In genomic region chr12:4786795-4787194, GRCh38 we compare ENCODE assay signal across 3 cellular contexts.
TF ChIP-seq lines count a peak whose summit lies in the region.

No MANE protein-coding gene starts in this region.

TF ChIP-seq in SK-N-SH, 30 proteins besides CTCF, POLR2A, EP300 and RAD21 (continued from another document):
- TF ChIP-seq USF2 (IDR thresholded peaks at IDR 0.05; ENCODE audit: borderline replicate concordance, low read depth, low read length) (no peak), TEAD4 (IDR thresholded peaks at IDR 0.05; ENCODE audit: borderline replicate concordance, insufficient read depth) (no peak), MAX (IDR thresholded peaks at IDR 0.05; ENCODE audit: low read depth) (no peak)

TF ChIP-seq in SK-N-SH treated with all-trans-retinoic acid at 6 μM for 48 hours, 23 proteins besides CTCF, POLR2A, EP300 and RAD21 (continued from another document):
- TF ChIP-seq TSHZ2 (CRISPR knock-in tag; IDR thresholded peaks at IDR 0.05) (no peak), SNAI2 (CRISPR knock-in tag; IDR thresholded peaks at IDR 0.05) (no peak), PATZ1 (CRISPR knock-in tag; IDR thresholded peaks at IDR 0.05; ENCODE audit: borderline replicate concordance) (no peak), ZNF8 (CRISPR knock-in tag; IDR thresholded peaks at IDR 0.05) (no peak), PPARA (CRISPR knock-in tag; IDR thresholded peaks at IDR 0.05; ENCODE audit: borderline replicate concordance) (no peak), POU6F1 (CRISPR knock-in tag; IDR thresholded peaks at IDR 0.05; ENCODE audit: borderline replicate concordance, low read depth) (no peak), ZFP3 (CRISPR knock-in tag; IDR thresholded peaks at IDR 0.05) (no peak), OSR1 (CRISPR knock-in tag; IDR thresholded peaks at IDR 0.05) (no peak), ZFP30 (CRISPR knock-in tag; IDR thresholded peaks at IDR 0.05) (no peak), RARB (CRISPR knock-in tag; IDR thresholded peaks at IDR 0.05) (no peak), ESRRG (CRISPR knock-in tag; IDR thresholded peaks at IDR 0.05) (no peak)

TF ChIP-seq in K562, 482 proteins besides CTCF, POLR2A, EP300 and RAD21 (continued from another document):
- TF ChIP-seq ZNF592 (IDR thresholded peaks at IDR 0.05) = no peak
- no peak for TF ChIP-seq THAP7 (CRISPR knock-in tag; IDR thresholded peaks at IDR 0.05)
- TF ChIP-seq SIX5 (IDR thresholded peaks at IDR 0.05; ENCODE audit: borderline replicate concordance in 1 of 2, insufficient read depth in 1 of 2, low read depth in 1 of 2, low read length in 2 of 2) = 0 out of 4 replicates have a peak, but pooled peaks have one; percentile 18 to 25
- no peak for TF ChIP-seq DMBX1 (CRISPR knock-in tag; IDR thresholded peaks at IDR 0.05; ENCODE audit: borderline replicate concordance)
- TF ChIP-seq BMI1 (IDR thresholded peaks at IDR 0.05; ENCODE audit: low read length) = no peak
- no peak for TF ChIP-seq EWSR1 (IDR thresholded peaks at IDR 0.05; ENCODE audit: borderline replicate concordance, low read depth, partially characterized antibody)
- no peak for TF ChIP-seq ARID3A (IDR thresholded peaks at IDR 0.05; ENCODE audit: borderline replicate concordance, low read depth, low read length)
- no peak for TF ChIP-seq ZC3H4 (CRISPR knock-in tag; IDR thresholded peaks at IDR 0.05; ENCODE audit: borderline replicate concordance)
- TF ChIP-seq BRD4 (IDR thresholded peaks at IDR 0.05) = no peak
- no peak for TF ChIP-seq CAMTA2 (CRISPR knock-in tag; conservative IDR thresholded peaks at IDR 0.05)
- no peak for TF ChIP-seq MXI1 (IDR thresholded peaks at IDR 0.05; ENCODE audit: low read depth, low read length)
- TF ChIP-seq NR4A1 (CRISPR knock-in tag; IDR thresholded peaks at IDR 0.05) = no peak
- TF ChIP-seq NR4A1 (tag; IDR thresholded peaks at IDR 0.05) = no peak
- no peak for TF ChIP-seq ZNF445 (CRISPR knock-in tag; IDR thresholded peaks at IDR 0.05; ENCODE audit: low read depth)
- TF ChIP-seq RB1 (IDR thresholded peaks at IDR 0.05; ENCODE audit: low read depth) = no peak
- no peak for TF ChIP-seq NFIC (IDR thresholded peaks at IDR 0.05)
- no peak for TF ChIP-seq ZNF197 (CRISPR knock-in tag; IDR thresholded peaks at IDR 0.05; ENCODE audit: low read depth)
- no peak for TF ChIP-seq IRF2 (CRISPR knock-in tag; IDR thresholded peaks at IDR 0.05)
- TF ChIP-seq USF2 (CRISPR knock-in tag; IDR thresholded peaks at IDR 0.05) = peak; percentile 72
- TF ChIP-seq EZH2 (IDR thresholded peaks at IDR 0.05; ENCODE audit: borderline replicate concordance, low read depth, low read length) = no peak
- TF ChIP-seq THRAP3 (IDR thresholded peaks at IDR 0.05; ENCODE audit: borderline replicate concordance) = no peak
